In genomic region chr14:51458563-51458955, GRCh38 we compare ENCODE assay signal across 14 cellular contexts.
DNase-seq lines count a peak whose midpoint lies in the region; ATAC-seq and TF ChIP-seq lines count a peak whose summit lies in the region.
"Had no signal": no experiment of that assay in that cellular context is flagged by ENCODE, and none has a peak within 500 bp of the region (broad histone marks: within the 10 kb centered on the region; RNA-seq: fewer than 3 reads in every experiment).

No MANE protein-coding gene starts in this region.

- no peaks in the 10 kb centered on the region for H3K79me1 ChIP-seq in mesenchymal stem cell (replicated peaks; ENCODE audit: low read length, poor library complexity, severe bottlenecking)

- ATAC-seq in T-cell (replicated peaks in 1 of 4) (no peak), GM18511 (IDR thresholded peaks at IDR 0.05; ENCODE audit: unreplicated experiment) (no peak)
- no peak for ATAC-seq in naive thymus-derived CD8-positive, alpha-beta T cell

- H3K27me3 ChIP-seq in mesenchymal stem cell (ENCODE audit: control insufficient read depth in 1 of 2, insufficient read depth in 1 of 2, low read length in 2 of 2) = no peaks in the 10 kb centered on the region

- H2AFZ ChIP-seq in mesenchymal stem cell (ENCODE audit: low read depth, low read length) = no peak overlapping the region

- no peak overlapping the region for H3K23ac ChIP-seq in mesenchymal stem cell (ENCODE audit: low read length in 2 of 2)

- peak overlapping the region; percentile 17 to 49 for H2BK12ac ChIP-seq in mesenchymal stem cell (ENCODE audit: low read length in 2 of 2)

- H4K91ac ChIP-seq in mesenchymal stem cell (ENCODE audit: low read length) = no peak overlapping the region

- H3K14ac ChIP-seq in mesenchymal stem cell (ENCODE audit: low read length in 2 of 2) = peak overlapping the region in 1 of 2 experiments; percentile 1

- no peak overlapping the region for H3K27ac Mint-ChIP-seq in T-cell
- no peak overlapping the region for H3K27ac Mint-ChIP-seq in naive thymus-derived CD8-positive, alpha-beta T cell
- H3K27ac Mint-ChIP-seq: activated CD4-positive, alpha-beta T cell treated with anti-CD3 and anti-CD28 coated beads, Interleukin-2, amount 10 ng/mL, durations not matched to agents 24 days and 14 days had no signal

- no peak overlapping the region for H4K8ac ChIP-seq in mesenchymal stem cell (ENCODE audit: low read length)

- no peaks in the 10 kb centered on the region for H3K36me3 ChIP-seq in mesenchymal stem cell (ENCODE audit: control insufficient read depth in 1 of 2, insufficient read depth in 2 of 2, low read depth in 1 of 2, low read length in 2 of 2)

- CTCF ChIA-PET in T-cell (lab: Charles Lee) = no interaction called here

- DNase-seq in AG09309 (ENCODE audit: low read depth) = peak; percentile 41
- peak; percentile 88 for DNase-seq in M059J (ENCODE audit: low read depth)
- DNase-seq in dermis blood vessel endothelial cell = peak; percentile 58
- no peak for DNase-seq in mesenchymal stem cell
- no peak for DNase-seq in T-cell
- no peak for DNase-seq in naive thymus-derived CD8-positive, alpha-beta T cell
- no peak for DNase-seq in NCI-H1092 treated with DMSO at 0.1 percent for 48 hours (lab: John Stamatoyannopoulos, UW)
- DNase-seq: activated CD4-positive, alpha-beta T cell treated with anti-CD3 and anti-CD28 coated beads, Interleukin-2, amount 10 ng/mL, durations not matched to agents 24 days and 14 days; activated T-cell treated with anti-CD3 and anti-CD28 coated beads, Interleukin-2, amount 50 U/mL, for 1 hour; DMS79; NCI-H1105 treated with DMSO at 0.1 percent for 48 hours; NCI-H510A; posterior cingulate gyrus had no signal

- H3K9me3 ChIP-seq in mesenchymal stem cell (ENCODE audit: control insufficient read depth, low read length) = no peaks in the 10 kb centered on the region

- peaks cover 4 to 11% of the 10 kb centered on the region in 2 donors for H3K27me3 Mint-ChIP-seq in T-cell
- peaks cover 3 to 16% (median 7%) of the 10 kb centered on the region in 5 donors for H3K27me3 Mint-ChIP-seq in naive thymus-derived CD8-positive, alpha-beta T cell

- peak overlapping the region; percentile 3 for H2AK5ac ChIP-seq in mesenchymal stem cell (ENCODE audit: low read length, severe bottlenecking)

- no peaks in the 10 kb centered on the region for H3K4me1 Mint-ChIP-seq in T-cell
- H3K4me1 Mint-ChIP-seq in naive thymus-derived CD8-positive, alpha-beta T cell = peaks cover 0 to 2% (median 0%) of the 10 kb centered on the region in 4 donors
- H3K4me1 Mint-ChIP-seq: activated CD4-positive, alpha-beta T cell treated with anti-CD3 and anti-CD28 coated beads, Interleukin-2, amount 10 ng/mL, durations not matched to agents 24 days and 14 days had no signal

- H3K36me3 Mint-ChIP-seq in T-cell = no peaks in the 10 kb centered on the region
- no peaks in the 10 kb centered on the region for H3K36me3 Mint-ChIP-seq in naive thymus-derived CD8-positive, alpha-beta T cell

- WGBS in mesenchymal stem cell = 29% methylated on average over 1 of the region's 1 CpG

- no peak overlapping the region for H2BK5ac ChIP-seq in mesenchymal stem cell (ENCODE audit: low read depth, low read length, poor library complexity, severe bottlenecking)

- H2BK120ac ChIP-seq in mesenchymal stem cell (ENCODE audit: low read depth, low read length) = no peak overlapping the region

- H3K27ac ChIP-seq in mesenchymal stem cell (ENCODE audit: low read length, poor library complexity, severe bottlenecking) = no peak overlapping the region

- H3K4me3 ChIP-seq in AG09309 (ENCODE audit: control insufficient read depth, low read depth, low read length) (no peak overlapping the region), mesenchymal stem cell (ENCODE audit: insufficient read depth in 1 of 2, low read depth in 1 of 2, low read length in 2 of 2) (no peak overlapping the region)

- no peak overlapping the region for H2BK15ac ChIP-seq in mesenchymal stem cell (ENCODE audit: low read depth, poor library complexity, severe bottlenecking)

- H3K9me3 Mint-ChIP-seq in T-cell = no peaks in the 10 kb centered on the region
- H3K9me3 Mint-ChIP-seq in naive thymus-derived CD8-positive, alpha-beta T cell = peaks cover 0 to 4% (median 0%) of the 10 kb centered on the region in 9 donors
- H3K9me3 Mint-ChIP-seq: activated CD4-positive, alpha-beta T cell treated with anti-CD3 and anti-CD28 coated beads, Interleukin-2, amount 10 ng/mL, durations not matched to agents 24 days and 14 days had no signal

- H3K4me1 ChIP-seq in mesenchymal stem cell (ENCODE audit: control insufficient read depth, insufficient read depth, low read depth, low read length) = peaks cover 2% of the 10 kb centered on the region

- no peak for TF ChIP-seq CTCF in AG09309 (IDR thresholded peaks at IDR 0.05; ENCODE audit: control insufficient read depth, insufficient read depth, low read depth, low read length, missing control alignments)

- no peak overlapping the region for H3K4me2 ChIP-seq in mesenchymal stem cell (ENCODE audit: low read length, poor library complexity, severe bottlenecking)

- H3K4me3 Mint-ChIP-seq in T-cell = no peak overlapping the region
- H3K4me3 Mint-ChIP-seq in naive thymus-derived CD8-positive, alpha-beta T cell = no peak overlapping the region
- H3K4me3 Mint-ChIP-seq: activated CD4-positive, alpha-beta T cell treated with anti-CD3 and anti-CD28 coated beads, Interleukin-2, amount 10 ng/mL, durations not matched to agents 24 days and 14 days had no signal

- H3K4ac ChIP-seq in mesenchymal stem cell (ENCODE audit: low read depth in 1 of 2, low read length in 2 of 2) = no peak overlapping the region

- peak overlapping the region in 1 of 2 experiments; percentile 55 for H3K18ac ChIP-seq in mesenchymal stem cell (ENCODE audit: low read depth in 1 of 2, low read length in 2 of 2)

- POLR2A ChIA-PET in T-cell (lab: Charles Lee) = no interaction called here
- POLR2A ChIA-PET in naive thymus-derived CD8-positive, alpha-beta T cell (lab: Charles Lee) = no interaction called here

- H3K9ac ChIP-seq in mesenchymal stem cell (ENCODE audit: low read length) = no peak overlapping the region

Comparison
In these comparisons a context has a peak if more than half of its experiments do, and no peak if none do; other contexts are left out.
1. DNase-seq: peak in AG09309 (single experiment), M059J (single experiment) and dermis blood vessel endothelial cell (single experiment); none in mesenchymal stem cell (single experiment), T-cell (0 of 34), naive thymus-derived CD8-positive, alpha-beta T cell (0 of 10) and NCI-H1092 treated with DMSO at 0.1 percent for 48 hours (single experiment).